ENCODE assay signal across 11 cellular contexts in the genomic region with DNA sequence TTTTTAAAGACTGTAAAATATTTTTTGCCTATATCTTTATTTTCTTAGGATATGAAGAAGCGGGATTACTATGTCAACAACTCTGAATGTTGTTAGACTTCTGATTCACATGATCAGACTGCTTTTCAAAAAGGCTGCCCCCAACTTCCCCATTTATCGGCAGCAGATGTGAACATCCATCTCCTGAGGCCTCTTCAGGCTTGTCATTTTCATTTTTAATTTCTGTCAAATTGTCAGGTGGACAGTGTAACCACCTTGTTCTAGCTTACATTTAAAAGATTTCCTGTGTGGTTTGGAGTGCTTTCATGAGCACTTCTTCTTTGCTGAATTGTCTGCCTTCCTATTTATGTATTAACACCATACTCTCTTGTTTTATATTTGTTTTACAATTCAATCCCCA.
DNase-seq lines count a peak whose midpoint lies in the region; ATAC-seq lines count a peak whose summit lies in the region.
"Had no signal": no experiment of that assay in that cellular context is flagged by ENCODE, and none has a peak within 500 bp of the region (broad histone marks: within the 10 kb centered on the region; RNA-seq: fewer than 3 reads in every experiment).

No MANE protein-coding gene starts in this region.

- peak; percentile 12 for DNase-seq in Jurkat, Clone E6-1 (ENCODE audit: low read depth, low spot score)
- DNase-seq in germinal center (ENCODE audit: low spot score): peak; percentile 33
- no peak for DNase-seq in Right ventricle myocardium superior
- DNase-seq in posterior vena cava (ENCODE audit: low spot score): no peak
- no peak for DNase-seq in HuH-7 (ENCODE audit: low spot score)
- no peak for DNase-seq in C1 segment of cervical spinal cord (lab: John Stamatoyannopoulos, UW)
- DNase-seq: GOT3, hypothalamus had no signal

- H3K4me3 ChIP-seq in Jurkat, Clone E6-1 (ENCODE audit: low read length): no peak overlapping the region
- H3K4me3 ChIP-seq: skin epidermis had no signal

- intact Hi-C loops in Right ventricle myocardium superior (cut with DNase I) (no loop called here), posterior vena cava (cut with DNase I) (no loop called here)

- ATAC-seq in GM18861 (IDR thresholded peaks at IDR 0.05; ENCODE audit: unreplicated experiment) (peak; percentile 82), GM21786 (IDR thresholded peaks at IDR 0.05; ENCODE audit: unreplicated experiment) (peak; percentile 73), Right ventricle myocardium superior (ENCODE audit: poor library complexity) (no peak)

Comparison
In these comparisons a context has a peak if more than half of its experiments do, and no peak if none do; other contexts are left out.
1. DNase-seq: peak in Jurkat, Clone E6-1 (single experiment) and germinal center (single experiment); none in Right ventricle myocardium superior (single experiment), posterior vena cava (single experiment), HuH-7 (single experiment) and C1 segment of cervical spinal cord (0 of 14).